Comparison of ENCODE assay signal across 1 cellular context in the genomic region with DNA sequence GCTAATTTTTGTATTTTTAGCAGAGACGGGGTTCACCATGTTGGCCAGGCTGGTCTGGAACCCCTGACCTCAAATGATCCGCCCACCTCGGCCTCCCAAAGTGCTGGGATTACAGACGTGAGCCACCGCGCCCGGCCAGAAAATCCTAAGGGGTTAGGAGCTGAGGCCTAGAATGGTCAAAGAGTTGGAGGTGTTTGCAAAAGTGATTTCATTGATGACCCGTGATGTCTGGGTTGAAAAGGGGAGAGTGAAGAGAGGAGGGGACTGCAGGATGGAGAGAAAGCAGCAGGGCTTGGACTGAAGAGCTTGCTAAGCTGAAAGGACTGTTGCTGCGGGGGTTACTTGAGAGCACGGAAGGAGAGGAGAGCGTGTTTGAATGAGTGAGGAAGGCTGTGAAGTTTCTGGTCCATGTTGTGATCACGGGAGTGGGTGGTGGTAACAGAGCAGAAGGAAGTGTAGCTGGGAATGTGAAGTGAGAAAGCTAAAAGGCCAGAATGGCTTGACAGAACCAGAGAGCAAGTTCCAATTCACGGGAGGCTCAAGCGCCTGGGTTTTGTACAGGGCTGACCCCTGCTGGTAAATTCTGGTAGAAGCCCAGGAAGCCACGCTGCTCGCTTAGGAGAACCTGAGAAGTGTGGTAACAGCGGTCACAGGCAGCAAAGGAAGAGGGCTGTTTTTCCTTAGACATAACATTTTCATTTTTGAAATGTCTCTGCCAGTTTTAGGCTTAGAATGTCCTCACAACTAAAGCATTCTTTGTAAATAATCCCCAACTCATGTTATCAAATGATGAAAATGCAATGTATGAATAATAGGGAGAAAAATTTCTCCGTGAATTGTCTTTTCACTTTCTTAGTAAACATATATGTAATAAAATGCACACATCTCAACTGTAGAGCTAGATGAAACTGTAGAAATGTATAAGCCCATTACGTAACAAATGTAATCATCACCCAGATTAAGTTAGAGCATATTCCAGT.
A peak's percentile ranks its signal among the peaks of the same experiment; 100 is the strongest.
TF ChIP-seq lines count a peak whose summit lies in the region.

No MANE protein-coding gene starts in this region.

TF ChIP-seq in HepG2, 621 proteins besides CTCF, POLR2A, EP300 and RAD21 (continued from another document and continues in another):
- TF ChIP-seq, protein P1, sequence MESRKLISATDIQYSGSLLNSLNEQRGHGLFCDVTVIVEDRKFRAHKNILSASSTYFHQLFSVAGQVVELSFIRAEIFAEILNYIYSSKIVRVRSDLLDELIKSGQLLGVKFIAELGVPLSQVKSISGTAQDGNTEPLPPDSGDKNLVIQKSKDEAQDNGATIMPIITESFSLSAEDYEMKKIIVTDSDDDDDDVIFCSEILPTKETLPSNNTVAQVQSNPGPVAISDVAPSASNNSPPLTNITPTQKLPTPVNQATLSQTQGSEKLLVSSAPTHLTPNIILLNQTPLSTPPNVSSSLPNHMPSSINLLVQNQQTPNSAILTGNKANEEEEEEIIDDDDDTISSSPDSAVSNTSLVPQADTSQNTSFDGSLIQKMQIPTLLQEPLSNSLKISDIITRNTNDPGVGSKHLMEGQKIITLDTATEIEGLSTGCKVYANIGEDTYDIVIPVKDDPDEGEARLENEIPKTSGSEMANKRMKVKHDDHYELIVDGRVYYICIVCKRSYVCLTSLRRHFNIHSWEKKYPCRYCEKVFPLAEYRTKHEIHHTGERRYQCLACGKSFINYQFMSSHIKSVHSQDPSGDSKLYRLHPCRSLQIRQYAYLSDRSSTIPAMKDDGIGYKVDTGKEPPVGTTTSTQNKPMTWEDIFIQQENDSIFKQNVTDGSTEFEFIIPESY (CRISPR knock-in tag; IDR thresholded peaks at IDR 0.05), result no peak
- TF ChIP-seq, protein P2, sequence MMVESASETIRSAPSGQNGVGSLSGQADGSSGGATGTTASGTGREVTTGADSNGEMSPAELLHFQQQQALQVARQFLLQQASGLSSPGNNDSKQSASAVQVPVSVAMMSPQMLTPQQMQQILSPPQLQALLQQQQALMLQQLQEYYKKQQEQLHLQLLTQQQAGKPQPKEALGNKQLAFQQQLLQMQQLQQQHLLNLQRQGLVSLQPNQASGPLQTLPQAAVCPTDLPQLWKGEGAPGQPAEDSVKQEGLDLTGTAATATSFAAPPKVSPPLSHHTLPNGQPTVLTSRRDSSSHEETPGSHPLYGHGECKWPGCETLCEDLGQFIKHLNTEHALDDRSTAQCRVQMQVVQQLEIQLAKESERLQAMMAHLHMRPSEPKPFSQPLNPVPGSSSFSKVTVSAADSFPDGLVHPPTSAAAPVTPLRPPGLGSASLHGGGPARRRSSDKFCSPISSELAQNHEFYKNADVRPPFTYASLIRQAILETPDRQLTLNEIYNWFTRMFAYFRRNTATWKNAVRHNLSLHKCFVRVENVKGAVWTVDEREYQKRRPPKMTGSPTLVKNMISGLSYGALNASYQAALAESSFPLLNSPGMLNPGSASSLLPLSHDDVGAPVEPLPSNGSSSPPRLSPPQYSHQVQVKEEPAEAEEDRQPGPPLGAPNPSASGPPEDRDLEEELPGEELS (CRISPR knock-in tag; IDR thresholded peaks at IDR 0.05), result no peak; the same call in 1 of the 2 replicates
- TF ChIP-seq, protein P3, sequence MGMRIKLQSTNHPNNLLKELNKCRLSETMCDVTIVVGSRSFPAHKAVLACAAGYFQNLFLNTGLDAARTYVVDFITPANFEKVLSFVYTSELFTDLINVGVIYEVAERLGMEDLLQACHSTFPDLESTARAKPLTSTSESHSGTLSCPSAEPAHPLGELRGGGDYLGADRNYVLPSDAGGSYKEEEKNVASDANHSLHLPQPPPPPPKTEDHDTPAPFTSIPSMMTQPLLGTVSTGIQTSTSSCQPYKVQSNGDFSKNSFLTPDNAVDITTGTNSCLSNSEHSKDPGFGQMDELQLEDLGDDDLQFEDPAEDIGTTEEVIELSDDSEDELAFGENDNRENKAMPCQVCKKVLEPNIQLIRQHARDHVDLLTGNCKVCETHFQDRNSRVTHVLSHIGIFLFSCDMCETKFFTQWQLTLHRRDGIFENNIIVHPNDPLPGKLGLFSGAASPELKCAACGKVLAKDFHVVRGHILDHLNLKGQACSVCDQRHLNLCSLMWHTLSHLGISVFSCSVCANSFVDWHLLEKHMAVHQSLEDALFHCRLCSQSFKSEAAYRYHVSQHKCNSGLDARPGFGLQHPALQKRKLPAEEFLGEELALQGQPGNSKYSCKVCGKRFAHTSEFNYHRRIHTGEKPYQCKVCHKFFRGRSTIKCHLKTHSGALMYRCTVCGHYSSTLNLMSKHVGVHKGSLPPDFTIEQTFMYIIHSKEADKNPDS (CRISPR knock-in tag; IDR thresholded peaks at IDR 0.05), result no peak
- TF ChIP-seq FOXM1 (CRISPR knock-in tag; IDR thresholded peaks at IDR 0.05) (no peak), SNAI1 (CRISPR knock-in tag; IDR thresholded peaks at IDR 0.05; ENCODE audit: borderline replicate concordance) (no peak), MBD4 (IDR thresholded peaks at IDR 0.05; ENCODE audit: borderline replicate concordance, low read length) (no peak), ZNF337 (CRISPR knock-in tag; IDR thresholded peaks at IDR 0.05; ENCODE audit: borderline replicate concordance, low read depth) (no peak), ZNF570 (CRISPR knock-in tag; IDR thresholded peaks at IDR 0.05; ENCODE audit: borderline replicate concordance) (no peak), KDM6A (CRISPR knock-in tag; IDR thresholded peaks at IDR 0.05; ENCODE audit: low read depth) (no peak), ZNF790 (CRISPR knock-in tag; IDR thresholded peaks at IDR 0.05; ENCODE audit: borderline replicate concordance) (no peak), ZNF572 (CRISPR knock-in tag; IDR thresholded peaks at IDR 0.05) (no peak), ZNF296 (CRISPR knock-in tag; conservative IDR thresholded peaks at IDR 0.05) (no peak), ZC3H13 (CRISPR knock-in tag; IDR thresholded peaks at IDR 0.05) (no peak), ARNT2 (CRISPR knock-in tag; IDR thresholded peaks at IDR 0.05; ENCODE audit: low read depth) (no peak), CCAR2 (optimal IDR thresholded peaks at IDR 0.05; ENCODE audit: low read depth, low read length) (no peak), ZNF674 (CRISPR knock-in tag; IDR thresholded peaks at IDR 0.05; ENCODE audit: low read depth) (no peak), ZNF343 (CRISPR knock-in tag; IDR thresholded peaks at IDR 0.05) (peak; percentile 36; the same call in 1 of the 2 replicates), PCBP1 (IDR thresholded peaks at IDR 0.05; ENCODE audit: borderline replicate concordance, low read depth, low read length) (no peak), ZNF274 (CRISPR knock-in tag; IDR thresholded peaks at IDR 0.05) (no peak; the same call in 1 of the 2 replicates), RBFOX2 (IDR thresholded peaks at IDR 0.05; ENCODE audit: low read depth, low read length) (no peak), ZNF510 (CRISPR knock-in tag; IDR thresholded peaks at IDR 0.05; ENCODE audit: low read depth) (0 out of 2 replicates have a peak, but pooled peaks have one; percentile 41), SRF (IDR thresholded peaks at IDR 0.05; ENCODE audit: low read depth, low read length) (no peak), DNMT3B (CRISPR knock-in tag; conservative IDR thresholded peaks at IDR 0.05) (0 out of 2 replicates have a peak, but pooled peaks have one; percentile 54), ZFP36 (IDR thresholded peaks at IDR 0.05; ENCODE audit: borderline replicate concordance, low read depth, low read length, partially characterized antibody) (no peak)
- TF ChIP-seq, protein P4, sequence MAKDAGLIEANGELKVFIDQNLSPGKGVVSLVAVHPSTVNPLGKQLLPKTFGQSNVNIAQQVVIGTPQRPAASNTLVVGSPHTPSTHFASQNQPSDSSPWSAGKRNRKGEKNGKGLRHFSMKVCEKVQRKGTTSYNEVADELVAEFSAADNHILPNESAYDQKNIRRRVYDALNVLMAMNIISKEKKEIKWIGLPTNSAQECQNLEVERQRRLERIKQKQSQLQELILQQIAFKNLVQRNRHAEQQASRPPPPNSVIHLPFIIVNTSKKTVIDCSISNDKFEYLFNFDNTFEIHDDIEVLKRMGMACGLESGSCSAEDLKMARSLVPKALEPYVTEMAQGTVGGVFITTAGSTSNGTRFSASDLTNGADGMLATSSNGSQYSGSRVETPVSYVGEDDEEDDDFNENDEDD (CRISPR knock-in tag; IDR thresholded peaks at IDR 0.05; ENCODE audit: borderline replicate concordance), result no peak
- TF ChIP-seq, protein P5, sequence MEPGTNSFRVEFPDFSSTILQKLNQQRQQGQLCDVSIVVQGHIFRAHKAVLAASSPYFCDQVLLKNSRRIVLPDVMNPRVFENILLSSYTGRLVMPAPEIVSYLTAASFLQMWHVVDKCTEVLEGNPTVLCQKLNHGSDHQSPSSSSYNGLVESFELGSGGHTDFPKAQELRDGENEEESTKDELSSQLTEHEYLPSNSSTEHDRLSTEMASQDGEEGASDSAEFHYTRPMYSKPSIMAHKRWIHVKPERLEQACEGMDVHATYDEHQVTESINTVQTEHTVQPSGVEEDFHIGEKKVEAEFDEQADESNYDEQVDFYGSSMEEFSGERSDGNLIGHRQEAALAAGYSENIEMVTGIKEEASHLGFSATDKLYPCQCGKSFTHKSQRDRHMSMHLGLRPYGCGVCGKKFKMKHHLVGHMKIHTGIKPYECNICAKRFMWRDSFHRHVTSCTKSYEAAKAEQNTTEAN (CRISPR knock-in tag; conservative IDR thresholded peaks at IDR 0.05), result no peak
- TF ChIP-seq, protein P6, sequence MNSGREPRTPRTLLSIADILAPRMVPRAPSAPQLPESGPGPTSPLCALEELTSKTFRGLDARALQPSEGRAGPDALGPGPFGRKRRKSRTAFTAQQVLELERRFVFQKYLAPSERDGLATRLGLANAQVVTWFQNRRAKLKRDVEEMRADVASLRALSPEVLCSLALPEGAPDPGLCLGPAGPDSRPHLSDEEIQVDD (CRISPR knock-in tag; IDR thresholded peaks at IDR 0.05; ENCODE audit: borderline replicate concordance), result no peak
- TF ChIP-seq, protein P7, sequence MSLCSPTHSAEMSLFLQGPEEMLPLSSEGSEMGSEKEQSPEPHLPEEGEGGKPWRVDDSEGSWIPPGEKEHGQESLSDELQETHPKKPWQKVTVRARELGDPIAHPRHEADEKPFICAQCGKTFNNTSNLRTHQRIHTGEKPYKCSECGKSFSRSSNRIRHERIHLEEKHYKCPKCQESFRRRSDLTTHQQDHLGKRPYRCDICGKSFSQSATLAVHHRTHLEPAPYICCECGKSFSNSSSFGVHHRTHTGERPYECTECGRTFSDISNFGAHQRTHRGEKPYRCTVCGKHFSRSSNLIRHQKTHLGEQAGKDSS (CRISPR knock-in tag; IDR thresholded peaks at IDR 0.05; ENCODE audit: borderline replicate concordance, low read depth), result peak; percentile 62; the same call in 1 of the 2 replicates
- TF ChIP-seq, protein P8, sequence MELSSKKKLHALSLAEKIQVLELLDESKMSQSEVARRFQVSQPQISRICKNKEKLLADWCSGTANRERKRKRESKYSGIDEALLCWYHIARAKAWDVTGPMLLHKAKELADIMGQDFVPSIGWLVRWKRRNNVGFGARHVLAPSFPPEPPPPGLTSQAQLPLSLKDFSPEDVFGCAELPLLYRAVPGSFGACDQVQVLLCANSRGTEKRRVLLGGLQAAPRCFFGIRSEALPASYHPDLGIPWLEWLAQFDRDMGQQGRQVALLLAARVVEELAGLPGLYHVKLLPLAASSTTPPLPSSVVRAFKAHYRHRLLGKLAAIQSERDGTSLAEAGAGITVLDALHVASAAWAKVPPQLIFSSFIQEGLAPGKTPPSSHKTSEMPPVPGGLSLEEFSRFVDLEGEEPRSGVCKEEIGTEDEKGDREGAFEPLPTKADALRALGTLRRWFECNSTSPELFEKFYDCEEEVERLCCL (CRISPR knock-in tag; IDR thresholded peaks at IDR 0.05; ENCODE audit: borderline replicate concordance), result no peak
- TF ChIP-seq, protein P9, sequence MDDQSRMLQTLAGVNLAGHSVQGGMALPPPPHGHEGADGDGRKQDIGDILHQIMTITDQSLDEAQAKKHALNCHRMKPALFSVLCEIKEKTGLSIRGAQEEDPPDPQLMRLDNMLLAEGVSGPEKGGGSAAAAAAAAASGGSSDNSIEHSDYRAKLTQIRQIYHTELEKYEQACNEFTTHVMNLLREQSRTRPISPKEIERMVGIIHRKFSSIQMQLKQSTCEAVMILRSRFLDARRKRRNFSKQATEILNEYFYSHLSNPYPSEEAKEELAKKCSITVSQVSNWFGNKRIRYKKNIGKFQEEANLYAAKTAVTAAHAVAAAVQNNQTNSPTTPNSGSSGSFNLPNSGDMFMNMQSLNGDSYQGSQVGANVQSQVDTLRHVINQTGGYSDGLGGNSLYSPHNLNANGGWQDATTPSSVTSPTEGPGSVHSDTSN (CRISPR knock-in tag; IDR thresholded peaks at IDR 0.05; ENCODE audit: borderline replicate concordance), result no peak
- TF ChIP-seq, protein P10, sequence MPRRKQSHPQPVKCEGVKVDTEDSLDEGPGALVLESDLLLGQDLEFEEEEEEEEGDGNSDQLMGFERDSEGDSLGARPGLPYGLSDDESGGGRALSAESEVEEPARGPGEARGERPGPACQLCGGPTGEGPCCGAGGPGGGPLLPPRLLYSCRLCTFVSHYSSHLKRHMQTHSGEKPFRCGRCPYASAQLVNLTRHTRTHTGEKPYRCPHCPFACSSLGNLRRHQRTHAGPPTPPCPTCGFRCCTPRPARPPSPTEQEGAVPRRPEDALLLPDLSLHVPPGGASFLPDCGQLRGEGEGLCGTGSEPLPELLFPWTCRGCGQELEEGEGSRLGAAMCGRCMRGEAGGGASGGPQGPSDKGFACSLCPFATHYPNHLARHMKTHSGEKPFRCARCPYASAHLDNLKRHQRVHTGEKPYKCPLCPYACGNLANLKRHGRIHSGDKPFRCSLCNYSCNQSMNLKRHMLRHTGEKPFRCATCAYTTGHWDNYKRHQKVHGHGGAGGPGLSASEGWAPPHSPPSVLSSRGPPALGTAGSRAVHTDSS (CRISPR knock-in tag; conservative IDR thresholded peaks at IDR 0.05), result no peak
- TF ChIP-seq, protein P11, sequence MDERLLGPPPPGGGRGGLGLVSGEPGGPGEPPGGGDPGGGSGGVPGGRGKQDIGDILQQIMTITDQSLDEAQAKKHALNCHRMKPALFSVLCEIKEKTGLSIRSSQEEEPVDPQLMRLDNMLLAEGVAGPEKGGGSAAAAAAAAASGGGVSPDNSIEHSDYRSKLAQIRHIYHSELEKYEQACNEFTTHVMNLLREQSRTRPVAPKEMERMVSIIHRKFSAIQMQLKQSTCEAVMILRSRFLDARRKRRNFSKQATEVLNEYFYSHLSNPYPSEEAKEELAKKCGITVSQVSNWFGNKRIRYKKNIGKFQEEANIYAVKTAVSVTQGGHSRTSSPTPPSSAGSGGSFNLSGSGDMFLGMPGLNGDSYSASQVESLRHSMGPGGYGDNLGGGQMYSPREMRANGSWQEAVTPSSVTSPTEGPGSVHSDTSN (CRISPR knock-in tag; IDR thresholded peaks at IDR 0.05), result no peak
- TF ChIP-seq, protein P12, sequence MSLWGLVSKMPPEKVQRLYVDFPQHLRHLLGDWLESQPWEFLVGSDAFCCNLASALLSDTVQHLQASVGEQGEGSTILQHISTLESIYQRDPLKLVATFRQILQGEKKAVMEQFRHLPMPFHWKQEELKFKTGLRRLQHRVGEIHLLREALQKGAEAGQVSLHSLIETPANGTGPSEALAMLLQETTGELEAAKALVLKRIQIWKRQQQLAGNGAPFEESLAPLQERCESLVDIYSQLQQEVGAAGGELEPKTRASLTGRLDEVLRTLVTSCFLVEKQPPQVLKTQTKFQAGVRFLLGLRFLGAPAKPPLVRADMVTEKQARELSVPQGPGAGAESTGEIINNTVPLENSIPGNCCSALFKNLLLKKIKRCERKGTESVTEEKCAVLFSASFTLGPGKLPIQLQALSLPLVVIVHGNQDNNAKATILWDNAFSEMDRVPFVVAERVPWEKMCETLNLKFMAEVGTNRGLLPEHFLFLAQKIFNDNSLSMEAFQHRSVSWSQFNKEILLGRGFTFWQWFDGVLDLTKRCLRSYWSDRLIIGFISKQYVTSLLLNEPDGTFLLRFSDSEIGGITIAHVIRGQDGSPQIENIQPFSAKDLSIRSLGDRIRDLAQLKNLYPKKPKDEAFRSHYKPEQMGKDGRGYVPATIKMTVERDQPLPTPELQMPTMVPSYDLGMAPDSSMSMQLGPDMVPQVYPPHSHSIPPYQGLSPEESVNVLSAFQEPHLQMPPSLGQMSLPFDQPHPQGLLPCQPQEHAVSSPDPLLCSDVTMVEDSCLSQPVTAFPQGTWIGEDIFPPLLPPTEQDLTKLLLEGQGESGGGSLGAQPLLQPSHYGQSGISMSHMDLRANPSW (CRISPR knock-in tag; IDR thresholded peaks at IDR 0.05; ENCODE audit: borderline replicate concordance), result no peak
